8 cellular contexts compared by ENCODE assay signal in the genomic region with DNA sequence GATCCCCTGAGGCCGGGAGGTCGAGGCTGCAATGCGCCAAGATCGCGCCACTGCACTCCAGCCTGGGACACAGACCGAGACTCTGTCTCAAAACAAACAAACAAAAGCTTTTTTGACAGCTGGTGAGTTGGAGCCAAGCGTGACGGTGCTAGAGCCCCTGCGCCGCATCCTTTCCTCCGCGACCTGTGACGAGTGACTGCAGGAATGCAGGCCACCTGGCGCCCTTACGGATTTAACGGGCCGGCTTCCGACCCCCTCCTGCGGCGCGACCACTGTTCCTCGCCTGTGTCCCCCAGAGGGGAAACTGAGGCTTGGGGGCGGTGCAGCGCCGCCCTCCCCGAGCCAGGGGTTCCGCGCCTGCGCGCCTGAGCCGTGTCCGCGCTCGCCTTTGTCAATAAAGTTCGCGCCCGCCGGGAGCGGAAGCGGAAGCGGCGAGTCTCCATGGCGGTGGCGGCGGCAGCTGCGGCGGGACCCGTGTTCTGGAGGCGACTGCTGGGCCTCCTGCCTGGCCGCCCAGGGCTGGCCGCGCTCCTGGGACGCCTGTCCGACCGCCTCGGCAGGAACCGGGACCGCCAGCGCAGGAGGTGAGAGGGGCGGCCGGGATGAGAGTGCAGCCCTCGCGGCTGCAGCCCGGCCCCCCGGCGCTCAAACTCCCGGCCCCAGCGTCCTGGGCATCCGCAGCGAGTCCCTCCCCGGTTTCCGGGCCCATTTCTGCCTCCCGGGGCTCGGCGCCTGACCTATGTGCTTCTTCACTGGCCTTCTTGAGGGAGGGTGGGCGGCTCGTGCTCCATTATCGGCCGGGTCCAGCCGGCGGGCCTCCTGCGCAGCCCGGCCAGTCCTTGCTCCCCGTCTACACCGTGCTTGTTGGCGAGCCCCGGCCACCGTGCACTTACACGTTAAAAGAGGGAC. TPM values are rescaled to one million over a fixed set of nuclear protein-coding genes. Genes with fewer than 3 reads are reported as not detected.
DNase-seq lines count a peak whose midpoint lies in the region; ATAC-seq and TF ChIP-seq lines count a peak whose summit lies in the region.

A gene with protein sequence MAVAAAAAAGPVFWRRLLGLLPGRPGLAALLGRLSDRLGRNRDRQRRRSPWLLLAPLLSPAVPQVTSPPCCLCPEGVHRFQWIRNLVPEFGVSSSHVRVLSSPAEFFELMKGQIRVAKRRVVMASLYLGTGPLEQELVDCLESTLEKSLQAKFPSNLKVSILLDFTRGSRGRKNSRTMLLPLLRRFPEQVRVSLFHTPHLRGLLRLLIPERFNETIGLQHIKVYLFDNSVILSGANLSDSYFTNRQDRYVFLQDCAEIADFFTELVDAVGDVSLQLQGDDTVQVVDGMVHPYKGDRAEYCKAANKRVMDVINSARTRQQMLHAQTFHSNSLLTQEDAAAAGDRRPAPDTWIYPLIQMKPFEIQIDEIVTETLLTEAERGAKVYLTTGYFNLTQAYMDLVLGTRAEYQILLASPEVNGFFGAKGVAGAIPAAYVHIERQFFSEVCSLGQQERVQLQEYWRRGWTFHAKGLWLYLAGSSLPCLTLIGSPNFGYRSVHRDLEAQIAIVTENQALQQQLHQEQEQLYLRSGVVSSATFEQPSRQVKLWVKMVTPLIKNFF (plus strand): TSS at position 425 of the 909 bp plus-strand sequence. CDS start 17 bp downstream, at position 442.

- H3K4me1 ChIP-seq in liver (ENCODE audit: control insufficient read depth in 4 of 4, insufficient read depth in 4 of 4, low read length in 3 of 4), result peaks cover 6 to 17% (median 12%) of the 10 kb centered on the region in 4 donors

- H3K27me3 ChIP-seq in liver (ENCODE audit: control insufficient read depth in 4 of 4, insufficient read depth in 4 of 4, low read length in 3 of 4), result no peaks in the 10 kb centered on the region

- peak within 1 kb of the TSS; percentile 83 to 95 for H3K27ac ChIP-seq in liver (ENCODE audit: low read depth in 1 of 2, low read length in 2 of 2)

- no peak for TF ChIP-seq RAD21 in liver (IDR thresholded peaks at IDR 0.05)

- H3K36me3 ChIP-seq in liver (ENCODE audit: control insufficient read depth in 4 of 4, insufficient read depth in 3 of 4, low read depth in 1 of 4, low read length in 3 of 4), result peaks cover 0 to 3% (median under 1%) of the 10 kb centered on the region in 4 donors

- TF ChIP-seq CTCF in liver (IDR thresholded peaks at IDR 0.05; ENCODE audit: low read depth, low read length, missing input control), result no peak

- DNase-seq in GDM1 (lab: John Stamatoyannopoulos, UW) (peak; percentile 64), NCI-H510A (lab: John Stamatoyannopoulos, UW) (peak; percentile 49), dermis blood vessel endothelial cell (peak; percentile 82), GM19240 (ENCODE audit: insufficient read length, low spot score) (no peak)
- DNase-seq in activated CD4-positive, alpha-beta T cell treated with anti-CD3 and anti-CD28 coated beads, Interleukin-2, amount 50 U/mL, for 24 hours (ENCODE audit: low read depth in 1 of 2, low spot score in 1 of 2), result peak; percentile 71 to 78
- peak; percentile 76 to 80 for DNase-seq in stimulated activated CD4-positive, alpha-beta T cell treated with anti-CD3 and anti-CD28 coated beads, Interleukin-4, amount 100 ng/mL, for 4 hours

- peak within 1 kb of the TSS; percentile 82 to 95 (median 92) for H3K4me3 ChIP-seq in liver (ENCODE audit: low read depth in 1 of 3, low read length in 3 of 3)

- WGBS in liver, result 2% methylated on average over 89 of the region's 89 CpGs

- H3K9ac ChIP-seq in liver (ENCODE audit: low read depth in 1 of 2, low read length in 2 of 2), result peak within 1 kb of the TSS; percentile 74 to 81

- peak; percentile 78 for ATAC-seq in HG02678 (IDR thresholded peaks at IDR 0.05; ENCODE audit: unreplicated experiment)

- no peaks in the 10 kb centered on the region for H3K9me3 ChIP-seq in liver (ENCODE audit: control insufficient read depth in 4 of 4, low read length in 3 of 4)

TF ChIP-seq in liver, 16 proteins besides CTCF, POLR2A, EP300 and RAD21:
- TF ChIP-seq HNF4G (IDR thresholded peaks at IDR 0.05) (no peak), YY1 (IDR thresholded peaks at IDR 0.05) (peak; percentile 80), GABPA (IDR thresholded peaks at IDR 0.05 in 1 of 2, conservative IDR thresholded peaks at IDR 0.05 in 1 of 2) (peak; percentile 71 to 93), NR2F2 (IDR thresholded peaks at IDR 0.05) (no peak), EGR1 (IDR thresholded peaks at IDR 0.05; ENCODE audit: low read depth in 2 of 2) (peak in 1 of 2 donors; percentile 21), SP1 (IDR thresholded peaks at IDR 0.05) (no peak)
- TF ChIP-seq, protein P1, sequence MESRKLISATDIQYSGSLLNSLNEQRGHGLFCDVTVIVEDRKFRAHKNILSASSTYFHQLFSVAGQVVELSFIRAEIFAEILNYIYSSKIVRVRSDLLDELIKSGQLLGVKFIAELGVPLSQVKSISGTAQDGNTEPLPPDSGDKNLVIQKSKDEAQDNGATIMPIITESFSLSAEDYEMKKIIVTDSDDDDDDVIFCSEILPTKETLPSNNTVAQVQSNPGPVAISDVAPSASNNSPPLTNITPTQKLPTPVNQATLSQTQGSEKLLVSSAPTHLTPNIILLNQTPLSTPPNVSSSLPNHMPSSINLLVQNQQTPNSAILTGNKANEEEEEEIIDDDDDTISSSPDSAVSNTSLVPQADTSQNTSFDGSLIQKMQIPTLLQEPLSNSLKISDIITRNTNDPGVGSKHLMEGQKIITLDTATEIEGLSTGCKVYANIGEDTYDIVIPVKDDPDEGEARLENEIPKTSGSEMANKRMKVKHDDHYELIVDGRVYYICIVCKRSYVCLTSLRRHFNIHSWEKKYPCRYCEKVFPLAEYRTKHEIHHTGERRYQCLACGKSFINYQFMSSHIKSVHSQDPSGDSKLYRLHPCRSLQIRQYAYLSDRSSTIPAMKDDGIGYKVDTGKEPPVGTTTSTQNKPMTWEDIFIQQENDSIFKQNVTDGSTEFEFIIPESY (IDR thresholded peaks at IDR 0.05), result no peak

RNA-seq across cellular contexts. Expression of the gene that starts here (rescaled TPM):
- 38.1 and 66.9 TPM in 2 replicates for total RNA-seq in dermis blood vessel endothelial cell
- total RNA-seq in liver, result 10 to 100 TPM; 13.5 to 24.1 TPM
- polyA plus RNA-seq in liver, result 10 to 100 TPM in 1 of 2 donors, 1 to 10 TPM in 1; 8.1 to 10.9 TPM
